Comparison of ENCODE assay signal across 1 cellular context in genomic region chr11:2531987-2532703, GRCh38.
TF ChIP-seq lines count a peak whose summit lies in the region.

No MANE protein-coding gene starts in this region.

TF ChIP-seq in GM23338, 12 proteins besides CTCF, POLR2A, EP300 and RAD21:
- TF ChIP-seq, protein P1, sequence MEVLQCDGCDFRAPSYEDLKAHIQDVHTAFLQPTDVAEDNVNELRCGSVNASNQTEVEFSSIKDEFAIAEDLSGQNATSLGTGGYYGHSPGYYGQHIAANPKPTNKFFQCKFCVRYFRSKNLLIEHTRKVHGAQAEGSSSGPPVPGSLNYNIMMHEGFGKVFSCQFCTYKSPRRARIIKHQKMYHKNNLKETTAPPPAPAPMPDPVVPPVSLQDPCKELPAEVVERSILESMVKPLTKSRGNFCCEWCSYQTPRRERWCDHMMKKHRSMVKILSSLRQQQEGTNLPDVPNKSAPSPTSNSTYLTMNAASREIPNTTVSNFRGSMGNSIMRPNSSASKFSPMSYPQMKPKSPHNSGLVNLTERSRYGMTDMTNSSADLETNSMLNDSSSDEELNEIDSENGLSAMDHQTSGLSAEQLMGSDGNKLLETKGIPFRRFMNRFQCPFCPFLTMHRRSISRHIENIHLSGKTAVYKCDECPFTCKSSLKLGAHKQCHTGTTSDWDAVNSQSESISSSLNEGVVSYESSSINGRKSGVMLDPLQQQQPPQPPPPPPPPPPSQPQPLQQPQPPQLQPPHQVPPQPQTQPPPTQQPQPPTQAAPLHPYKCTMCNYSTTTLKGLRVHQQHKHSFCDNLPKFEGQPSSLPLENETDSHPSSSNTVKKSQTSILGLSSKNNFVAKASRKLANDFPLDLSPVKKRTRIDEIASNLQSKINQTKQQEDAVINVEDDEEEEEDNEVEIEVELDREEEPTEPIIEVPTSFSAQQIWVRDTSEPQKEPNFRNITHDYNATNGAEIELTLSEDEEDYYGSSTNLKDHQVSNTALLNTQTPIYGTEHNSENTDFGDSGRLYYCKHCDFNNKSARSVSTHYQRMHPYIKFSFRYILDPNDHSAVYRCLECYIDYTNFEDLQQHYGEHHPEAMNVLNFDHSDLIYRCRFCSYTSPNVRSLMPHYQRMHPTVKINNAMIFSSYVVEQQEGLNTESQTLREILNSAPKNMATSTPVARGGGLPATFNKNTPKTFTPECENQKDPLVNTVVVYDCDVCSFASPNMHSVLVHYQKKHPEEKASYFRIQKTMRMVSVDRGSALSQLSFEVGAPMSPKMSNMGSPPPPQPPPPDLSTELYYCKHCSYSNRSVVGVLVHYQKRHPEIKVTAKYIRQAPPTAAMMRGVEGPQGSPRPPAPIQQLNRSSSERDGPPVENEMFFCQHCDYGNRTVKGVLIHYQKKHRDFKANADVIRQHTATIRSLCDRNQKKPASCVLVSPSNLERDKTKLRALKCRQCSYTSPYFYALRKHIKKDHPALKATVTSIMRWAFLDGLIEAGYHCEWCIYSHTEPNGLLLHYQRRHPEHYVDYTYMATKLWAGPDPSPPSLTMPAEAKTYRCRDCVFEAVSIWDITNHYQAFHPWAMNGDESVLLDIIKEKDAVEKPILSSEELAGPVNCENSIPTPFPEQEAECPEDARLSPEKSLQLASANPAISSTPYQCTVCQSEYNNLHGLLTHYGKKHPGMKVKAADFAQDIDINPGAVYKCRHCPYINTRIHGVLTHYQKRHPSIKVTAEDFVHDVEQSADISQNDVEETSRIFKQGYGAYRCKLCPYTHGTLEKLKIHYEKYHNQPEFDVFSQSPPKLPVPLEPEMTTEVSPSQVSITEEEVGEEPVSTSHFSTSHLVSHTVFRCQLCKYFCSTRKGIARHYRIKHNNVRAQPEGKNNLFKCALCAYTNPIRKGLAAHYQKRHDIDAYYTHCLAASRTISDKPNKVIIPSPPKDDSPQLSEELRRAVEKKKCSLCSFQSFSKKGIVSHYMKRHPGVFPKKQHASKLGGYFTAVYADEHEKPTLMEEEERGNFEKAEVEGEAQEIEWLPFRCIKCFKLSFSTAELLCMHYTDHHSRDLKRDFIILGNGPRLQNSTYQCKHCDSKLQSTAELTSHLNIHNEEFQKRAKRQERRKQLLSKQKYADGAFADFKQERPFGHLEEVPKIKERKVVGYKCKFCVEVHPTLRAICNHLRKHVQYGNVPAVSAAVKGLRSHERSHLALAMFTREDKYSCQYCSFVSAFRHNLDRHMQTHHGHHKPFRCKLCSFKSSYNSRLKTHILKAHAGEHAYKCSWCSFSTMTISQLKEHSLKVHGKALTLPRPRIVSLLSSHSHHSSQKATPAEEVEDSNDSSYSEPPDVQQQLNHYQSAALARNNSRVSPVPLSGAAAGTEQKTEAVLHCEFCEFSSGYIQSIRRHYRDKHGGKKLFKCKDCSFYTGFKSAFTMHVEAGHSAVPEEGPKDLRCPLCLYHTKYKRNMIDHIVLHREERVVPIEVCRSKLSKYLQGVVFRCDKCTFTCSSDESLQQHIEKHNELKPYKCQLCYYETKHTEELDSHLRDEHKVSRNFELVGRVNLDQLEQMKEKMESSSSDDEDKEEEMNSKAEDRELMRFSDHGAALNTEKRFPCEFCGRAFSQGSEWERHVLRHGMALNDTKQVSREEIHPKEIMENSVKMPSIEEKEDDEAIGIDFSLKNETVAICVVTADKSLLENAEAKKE (CRISPR knock-in tag; IDR thresholded peaks at IDR 0.05): no peak
- TF ChIP-seq POLR2AphosphoS5 (IDR thresholded peaks at IDR 0.05; ENCODE audit: low read depth): no peak
- TF ChIP-seq REST (IDR thresholded peaks at IDR 0.05; ENCODE audit: unreplicated experiment): no peak
- TF ChIP-seq EZH2phosphoT487 (IDR thresholded peaks at IDR 0.05; ENCODE audit: unreplicated experiment): no peak
- TF ChIP-seq CREB1 (CRISPR knock-in tag; IDR thresholded peaks at IDR 0.05; ENCODE audit: low read depth): no peak
